ENCODE assay signal across 2 cellular contexts in the genomic region with DNA sequence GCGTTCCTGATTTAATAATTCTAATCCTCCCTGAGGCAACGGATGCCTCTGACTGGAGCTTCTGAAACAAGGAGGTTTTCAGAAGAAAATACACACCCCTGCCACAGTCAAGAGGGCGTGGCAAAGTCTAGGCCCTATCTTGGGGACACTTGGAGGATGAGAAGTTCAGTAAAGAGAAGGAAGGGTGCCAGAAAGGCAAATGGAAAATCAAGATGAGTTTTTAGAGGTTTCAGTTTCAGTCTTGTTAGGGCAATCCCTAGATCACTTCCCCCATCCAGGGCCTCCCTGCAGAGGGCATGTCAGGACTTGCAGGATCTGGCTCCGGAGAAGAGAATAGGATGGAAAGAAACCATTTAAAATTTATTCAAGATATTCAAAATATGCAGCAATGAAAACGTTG.
TF ChIP-seq lines count a peak whose summit lies in the region.

No MANE protein-coding gene starts in this region.

TF ChIP-seq in HEK293T, 16 proteins besides CTCF, POLR2A, EP300 and RAD21 (continued from another document):
- no peak for TF ChIP-seq ZNF384 (IDR thresholded peaks at IDR 0.05)
- no peak for TF ChIP-seq L3MBTL2 (conservative IDR thresholded peaks at IDR 0.05)
- TF ChIP-seq ELF4 (IDR thresholded peaks at IDR 0.05): no peak
- TF ChIP-seq ARNT (IDR thresholded peaks at IDR 0.05): no peak
- TF ChIP-seq CTBP1 (IDR thresholded peaks at IDR 0.05; ENCODE audit: borderline replicate concordance): no peak
- TF ChIP-seq FOXK2 (IDR thresholded peaks at IDR 0.05): no peak

TF ChIP-seq in H1, 55 proteins besides CTCF, POLR2A, EP300 and RAD21 (continued from another document):
- TF ChIP-seq JUND (IDR thresholded peaks at IDR 0.05; ENCODE audit: low read length) (no peak), GABPA (IDR thresholded peaks at IDR 0.05; ENCODE audit: borderline replicate concordance, insufficient read depth, low read length) (no peak), SP1 (IDR thresholded peaks at IDR 0.05; ENCODE audit: low read depth, low read length) (0 out of 2 replicates have a peak, but pooled peaks have one; percentile 10), SP2 (IDR thresholded peaks at IDR 0.05; ENCODE audit: low read length) (no peak), CTBP2 (IDR thresholded peaks at IDR 0.05; ENCODE audit: borderline replicate concordance, insufficient read depth, insufficient read length, low read length) (no peak), SRF (IDR thresholded peaks at IDR 0.05; ENCODE audit: low read depth, low read length) (no peak), EZH2 (IDR thresholded peaks at IDR 0.05; ENCODE audit: low read depth, low read length, severe bottlenecking) (no peak), ASH2L (IDR thresholded peaks at IDR 0.05; ENCODE audit: low read length) (no peak), POU5F1 (IDR thresholded peaks at IDR 0.05; ENCODE audit: low read depth, low read length) (no peak), KDM1A (IDR thresholded peaks at IDR 0.05; ENCODE audit: borderline replicate concordance, low read length) (no peak), TAF1 (IDR thresholded peaks at IDR 0.05; ENCODE audit: low read depth, low read length) (0 out of 2 replicates have a peak, but pooled peaks have one; percentile 47), TCF12 (IDR thresholded peaks at IDR 0.05; ENCODE audit: low read depth, low read length) (no peak), BRCA1 (IDR thresholded peaks at IDR 0.05; ENCODE audit: low read depth, low read length) (no peak), NRF1 (IDR thresholded peaks at IDR 0.05; ENCODE audit: low read depth, low read length) (no peak)
- TF ChIP-seq, protein P1, sequence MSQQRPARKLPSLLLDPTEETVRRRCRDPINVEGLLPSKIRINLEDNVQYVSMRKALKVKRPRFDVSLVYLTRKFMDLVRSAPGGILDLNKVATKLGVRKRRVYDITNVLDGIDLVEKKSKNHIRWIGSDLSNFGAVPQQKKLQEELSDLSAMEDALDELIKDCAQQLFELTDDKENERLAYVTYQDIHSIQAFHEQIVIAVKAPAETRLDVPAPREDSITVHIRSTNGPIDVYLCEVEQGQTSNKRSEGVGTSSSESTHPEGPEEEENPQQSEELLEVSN (IDR thresholded peaks at IDR 0.05): no peak
TF ChIP-seq in H1: peak in this region for 3.
